Comparison of ENCODE assay signal across 8 cellular contexts in the genomic region with DNA sequence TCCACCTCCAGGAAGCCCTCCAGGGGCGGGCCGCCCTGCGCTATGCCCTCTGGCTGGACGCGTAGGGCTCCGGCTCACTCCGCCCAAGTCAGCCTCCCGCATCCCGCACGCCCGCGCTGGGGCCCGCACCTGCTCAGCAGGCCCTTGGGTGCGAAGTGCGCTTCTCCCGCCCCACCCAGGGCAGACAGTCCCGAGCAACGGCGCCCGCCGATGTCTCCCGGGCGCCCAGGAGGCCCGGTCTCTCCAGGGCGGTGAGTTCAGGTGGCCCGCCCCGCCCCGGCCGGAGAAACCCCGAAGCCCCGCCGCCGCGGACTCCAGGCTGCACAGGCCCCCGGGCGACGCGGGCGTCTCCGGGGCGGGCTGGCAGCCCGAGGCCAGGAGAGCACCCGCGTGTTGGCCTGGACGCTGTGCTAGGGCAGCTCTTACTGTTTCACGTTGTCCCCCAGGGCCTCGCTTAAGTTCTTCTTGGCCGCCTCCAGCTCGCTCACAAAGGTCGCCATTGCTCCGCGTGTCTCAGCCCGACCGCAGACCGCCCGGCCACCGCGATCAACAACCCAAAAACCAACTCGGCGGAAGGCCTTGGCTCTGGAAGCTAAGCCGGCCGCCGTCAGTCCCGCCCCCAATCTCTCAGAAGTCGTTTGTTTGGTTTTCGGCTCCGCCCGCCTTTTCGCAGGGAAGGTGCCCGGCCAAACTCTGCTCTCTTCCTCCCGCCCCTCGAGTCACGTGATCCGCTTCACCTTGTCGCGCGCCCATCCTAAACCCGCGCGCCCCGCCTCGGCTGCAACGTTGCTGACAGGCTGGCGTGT. TPM values are rescaled to one million over a fixed set of nuclear protein-coding genes. Genes with fewer than 3 reads are reported as not detected.
DNase-seq lines count a peak whose midpoint lies in the region; ATAC-seq and TF ChIP-seq lines count a peak whose summit lies in the region.

A gene with protein sequence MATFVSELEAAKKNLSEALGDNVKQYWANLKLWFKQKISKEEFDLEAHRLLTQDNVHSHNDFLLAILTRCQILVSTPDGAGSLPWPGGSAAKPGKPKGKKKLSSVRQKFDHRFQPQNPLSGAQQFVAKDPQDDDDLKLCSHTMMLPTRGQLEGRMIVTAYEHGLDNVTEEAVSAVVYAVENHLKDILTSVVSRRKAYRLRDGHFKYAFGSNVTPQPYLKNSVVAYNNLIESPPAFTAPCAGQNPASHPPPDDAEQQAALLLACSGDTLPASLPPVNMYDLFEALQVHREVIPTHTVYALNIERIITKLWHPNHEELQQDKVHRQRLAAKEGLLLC (minus strand): TSS at position 531 of the 806 bp plus-strand sequence. CDS start 31 bp downstream, at position 500.

- peaks cover 14% of the 10 kb centered on the region for H3K4me1 ChIP-seq in RWPE2 (ENCODE audit: insufficient read depth, poor library complexity, severe bottlenecking)

- H3K36me3 ChIP-seq in RWPE2 (ENCODE audit: low read depth) = no peaks in the 10 kb centered on the region

- H3K27me3 Mint-ChIP-seq in activated T-helper 2 cell treated with anti-CD3 and anti-CD28 coated beads, Interferon-gamma antibody, Interleukin-2, Interleukin-4, amounts not matched to agents 10 μg/mL and 5 μg/mL and 100 μg/mL, durations not matched to agents 14 hours and 24 hours and 36 hours (ENCODE audit: low read depth) = peaks cover 2% of the 10 kb centered on the region
- no peaks in the 10 kb centered on the region for H3K27me3 Mint-ChIP-seq in naive thymus-derived CD8-positive, alpha-beta T cell

- POLR2A ChIA-PET in naive thymus-derived CD8-positive, alpha-beta T cell (lab: Charles Lee) = interaction anchor here (0.6 to 3.8 kb wide), 8 partner anchors 13 to 1661 kb away, joined by 3 to 35 read pairs (median 3); a partner anchor contains a TSS

- no peaks in the 10 kb centered on the region for H3K27me3 ChIP-seq in RWPE2 (ENCODE audit: insufficient read depth, poor library complexity, severe bottlenecking)

- intact Hi-C loops in activated T-helper 2 cell treated with anti-CD3 and anti-CD28 coated beads, Interferon-gamma antibody, Interleukin-2, Interleukin-4, amounts not matched to agents 10 μg/mL and 5 μg/mL and 100 μg/mL, durations not matched to agents 14 hours and 24 hours and 36 hours (cut with micrococcal nuclease) = loop anchor here (1.0 to 10.0 kb wide), 7 partner anchors 31 to 711 kb away; a partner anchor contains a TSS

- peak; percentile 92 for ATAC-seq in RWPE2 (ENCODE audit: low read depth)
- peak; percentile 88 for ATAC-seq in naive thymus-derived CD8-positive, alpha-beta T cell

- peak within 1 kb of the TSS; percentile 58 for H3K27ac ChIP-seq in RWPE2 (ENCODE audit: poor library complexity, severe bottlenecking)

- H3K9me3 ChIP-seq in RWPE2 (ENCODE audit: severe bottlenecking) = no peaks in the 10 kb centered on the region

- peak within 1 kb of the TSS; percentile 99 for H3K27ac Mint-ChIP-seq in activated T-helper 2 cell treated with anti-CD3 and anti-CD28 coated beads, Interferon-gamma antibody, Interleukin-2, Interleukin-4, amounts not matched to agents 10 μg/mL and 5 μg/mL and 100 μg/mL, durations not matched to agents 14 hours and 24 hours and 36 hours
- H3K27ac Mint-ChIP-seq in naive thymus-derived CD8-positive, alpha-beta T cell = peak within 1 kb of the TSS; percentile 93 to 99 (median 98)

- H3K4me3 ChIP-seq in RWPE2 (ENCODE audit: severe bottlenecking) (peak within 1 kb of the TSS; percentile 91), fibroblast of mammary gland (ENCODE audit: control insufficient read depth, low read depth, low read length) (peak within 1 kb of the TSS; percentile 80)

- peaks cover 22% of the 10 kb centered on the region for H3K36me3 Mint-ChIP-seq in activated T-helper 2 cell treated with anti-CD3 and anti-CD28 coated beads, Interferon-gamma antibody, Interleukin-2, Interleukin-4, amounts not matched to agents 10 μg/mL and 5 μg/mL and 100 μg/mL, durations not matched to agents 14 hours and 24 hours and 36 hours (ENCODE audit: low read depth)
- H3K36me3 Mint-ChIP-seq in naive thymus-derived CD8-positive, alpha-beta T cell = peaks cover 0 to 5% (median 0%) of the 10 kb centered on the region in 3 donors

- no peak for TF ChIP-seq CTCF in RWPE2 (IDR thresholded peaks at IDR 0.05; ENCODE audit: poor library complexity, severe bottlenecking)
- TF ChIP-seq CTCF in fibroblast of mammary gland (conservative IDR thresholded peaks at IDR 0.05; ENCODE audit: control insufficient read depth, insufficient read depth, low read depth, low read length) = no peak

- DNase-seq in EL (peak; percentile 97), H4 (ENCODE audit: low spot score) (peak; percentile 98), LoVo (ENCODE audit: low spot score) (peak; percentile 98), RWPE2 (ENCODE audit: low spot score) (peak; percentile 98), fibroblast of mammary gland (ENCODE audit: low read depth) (peak; percentile 96)
- peak; percentile 98 for DNase-seq in activated T-helper 2 cell treated with anti-CD3 and anti-CD28 coated beads, Interferon-gamma antibody, Interleukin-2, Interleukin-4, amounts not matched to agents 10 μg/mL and 5 μg/mL and 100 μg/mL, durations not matched to agents 14 hours and 24 hours and 36 hours (ENCODE audit: low spot score)
- DNase-seq in naive thymus-derived CD8-positive, alpha-beta T cell = peak; percentile 93 to 98 (median 97)
- DNase-seq in stimulated activated naive CD4-positive, alpha-beta T cell (lab: John Stamatoyannopoulos, UW) = peak; percentile 92 to 97 (median 95)

- peaks cover 45% of the 10 kb centered on the region for H3K4me1 Mint-ChIP-seq in activated T-helper 2 cell treated with anti-CD3 and anti-CD28 coated beads, Interferon-gamma antibody, Interleukin-2, Interleukin-4, amounts not matched to agents 10 μg/mL and 5 μg/mL and 100 μg/mL, durations not matched to agents 14 hours and 24 hours and 36 hours (ENCODE audit: low read depth)
- peaks cover 16 to 58% (median 53%) of the 10 kb centered on the region in 4 donors for H3K4me1 Mint-ChIP-seq in naive thymus-derived CD8-positive, alpha-beta T cell

- H3K4me3 Mint-ChIP-seq in activated T-helper 2 cell treated with anti-CD3 and anti-CD28 coated beads, Interferon-gamma antibody, Interleukin-2, Interleukin-4, amounts not matched to agents 10 μg/mL and 5 μg/mL and 100 μg/mL, durations not matched to agents 14 hours and 24 hours and 36 hours (ENCODE audit: low read depth) = peak within 1 kb of the TSS; percentile 96
- peak within 1 kb of the TSS; percentile 83 to 99 (median 98) for H3K4me3 Mint-ChIP-seq in naive thymus-derived CD8-positive, alpha-beta T cell

- H3K9me3 Mint-ChIP-seq in activated T-helper 2 cell treated with anti-CD3 and anti-CD28 coated beads, Interferon-gamma antibody, Interleukin-2, Interleukin-4, amounts not matched to agents 10 μg/mL and 5 μg/mL and 100 μg/mL, durations not matched to agents 14 hours and 24 hours and 36 hours = no peaks in the 10 kb centered on the region
- H3K9me3 Mint-ChIP-seq in naive thymus-derived CD8-positive, alpha-beta T cell = no peaks in the 10 kb centered on the region

RNA-seq across cellular contexts. Expression of the gene that starts here (rescaled TPM):
- 16.3 and 20.9 TPM in 2 replicates for total RNA-seq in H4 (2014; rRNA removed; shearing (Covaris generic))
- total RNA-seq in activated T-helper 2 cell treated with anti-CD3 and anti-CD28 coated beads, Interferon-gamma antibody, Interleukin-2, Interleukin-4, amounts not matched to agents 10 μg/mL and 5 μg/mL and 100 μg/mL, durations not matched to agents 14 hours and 24 hours and 36 hours = 15.3 and 16.0 TPM in 2 replicates
- total RNA-seq in naive thymus-derived CD8-positive, alpha-beta T cell = 10 to 100 TPM; 16.6 to 18.1 TPM
- polyA plus RNA-seq in naive thymus-derived CD8-positive, alpha-beta T cell = 10 to 100 TPM; 12.8 to 15.1 (median 15.0) TPM

Comparison
In these comparisons a context has a peak if more than half of its experiments do, and no peak if none do; other contexts are left out.
1. Peak in every context shown above with its lines: DNase-seq, ATAC-seq, H3K4me3 ChIP-seq and H3K27ac ChIP-seq.